8 cellular contexts compared by ENCODE assay signal in genomic region chr1:156768610-156769295, GRCh38. TPM values are rescaled to one million over a fixed set of nuclear protein-coding genes. Genes with fewer than 3 reads are reported as not detected.
DNase-seq lines count a peak whose midpoint lies in the region; ATAC-seq and TF ChIP-seq lines count a peak whose summit lies in the region.

No MANE protein-coding gene starts in this region.

- no peaks in the 10 kb centered on the region for H3K9me3 ChIP-seq in left ventricle myocardium inferior (replicated peaks)
- no peaks in the 10 kb centered on the region for H3K9me3 ChIP-seq in mononuclear cell (ENCODE audit: low read depth, low read length)
- no peaks in the 10 kb centered on the region for H3K9me3 ChIP-seq in aorta (ENCODE audit: control insufficient read depth, low read length)

- no peak for ATAC-seq in left ventricle myocardium superior
- ATAC-seq in aorta (ENCODE audit: low FRiP score): no peak

- H3K27me3 ChIP-seq in left ventricle myocardium inferior (ENCODE audit: low read depth): no peaks in the 10 kb centered on the region
- H3K27me3 ChIP-seq in mononuclear cell (ENCODE audit: insufficient read depth, low read length): no peaks in the 10 kb centered on the region
- no peaks in the 10 kb centered on the region for H3K27me3 ChIP-seq in aorta (ENCODE audit: control insufficient read depth in 1 of 2, insufficient read depth in 2 of 2, low read length in 1 of 2)

- no peak for TF ChIP-seq CTCF in left ventricle myocardium inferior (IDR thresholded peaks at IDR 0.05; ENCODE audit: borderline replicate concordance)
- TF ChIP-seq CTCF in choroid plexus epithelial cell (conservative IDR thresholded peaks at IDR 0.05; ENCODE audit: low read depth, low read length): no peak

- 18 to 20% methylated on average over 8 of the region's 8 CpGs for WGBS in aorta, 2 donors

- intact Hi-C loops in left ventricle myocardium inferior (cut with micrococcal nuclease): no loop called here
- intact Hi-C loops in left ventricle myocardium superior (cut with micrococcal nuclease): loop anchor here (5.0 kb wide), 1 partner anchor 41 kb away; the partner anchor contains the start of genes ISG20L2 and METTL25B
- intact Hi-C loops in aorta (cut with DNase I): loop anchor here (5.0 to 10.0 kb wide), 2 partner anchors 41 to 84 kb away; partner anchors contain the start of genes ISG20L2 (in 1 of the 2) and METTL25B (in 1 of the 2)

- H3K4me1 ChIP-seq in left ventricle myocardium inferior (peaks cover 74% of the 10 kb centered on the region), mononuclear cell (ENCODE audit: insufficient read depth, low read length) (peaks cover 47% of the 10 kb centered on the region), aorta (ENCODE audit: control insufficient read depth in 1 of 2, insufficient read depth in 2 of 2, low read length in 2 of 2) (peaks cover 4 to 10% of the 10 kb centered on the region in 2 donors)

- DNase-seq in left ventricle myocardium inferior (no peak), left ventricle myocardium superior (no peak), choroid plexus epithelial cell (ENCODE audit: low read depth) (no peak), aorta (no peak)
- no peak for DNase-seq in stimulated activated naive CD4-positive, alpha-beta T cell (lab: John Stamatoyannopoulos, UW)
- no peak for DNase-seq in activated naive CD4-positive, alpha-beta T cell (lab: John Stamatoyannopoulos, UW)
- no peak for DNase-seq in stimulated activated CD4-positive, alpha-beta T cell treated with anti-CD3 and anti-CD28 coated beads, Interleukin-2, amount 100 ng/mL, for 48 hours

- H3K4me3 ChIP-seq in left ventricle myocardium inferior (peak overlapping the region; percentile 97), choroid plexus epithelial cell (ENCODE audit: low read depth, low read length) (peak overlapping the region; percentile 96), mononuclear cell (ENCODE audit: low read length) (peak overlapping the region; percentile 99), aorta (ENCODE audit: low read length in 2 of 2) (peak overlapping the region; percentile 75 to 91)

- H3K36me3 ChIP-seq in left ventricle myocardium inferior: peaks cover 8% of the 10 kb centered on the region
- no peaks in the 10 kb centered on the region for H3K36me3 ChIP-seq in aorta (ENCODE audit: control insufficient read depth in 1 of 2, insufficient read depth in 2 of 2, low read length in 1 of 2)

- H3K27ac ChIP-seq in left ventricle myocardium inferior (replicated peaks) (peak overlapping the region; percentile 88), aorta (ENCODE audit: low read depth in 1 of 2, low read length in 2 of 2) (no peak overlapping the region)

RNA-seq across cellular contexts. Expression of gene PRCC, which starts 1.4 kb away (rescaled TPM):
- 36.3 TPM for total RNA-seq in left ventricle myocardium inferior
- 41.3 TPM for total RNA-seq in left ventricle myocardium superior
- 19.6 TPM for total RNA-seq in mononuclear cell
- 10 to 100 TPM; 41.0 to 50.2 TPM for total RNA-seq in aorta
- polyA plus RNA-seq in aorta: 10 to 100 TPM; 17.2 to 43.5 TPM

RNA-seq across cellular contexts. Expression of gene HDGF, which starts 17.3 kb away (rescaled TPM):
- total RNA-seq in left ventricle myocardium inferior: 145 TPM
- total RNA-seq in left ventricle myocardium superior: 185 TPM
- total RNA-seq in mononuclear cell: 98.9 TPM
- 100 to 1,000 TPM; 106 to 135 TPM for total RNA-seq in aorta
- polyA plus RNA-seq in aorta: 100 to 1,000 TPM in 1 of 2 donors, 10 to 100 TPM in 1; 94.9 to 126 TPM

RNA-seq across cellular contexts. Expression of gene MRPL24, which starts 27.9 kb away (rescaled TPM):
- total RNA-seq in left ventricle myocardium inferior (92.1 TPM), left ventricle myocardium superior (96.1 TPM), mononuclear cell (3.9 TPM), aorta (10 to 100 TPM; 44.0 to 46.1 TPM)
- polyA plus RNA-seq in aorta: 10 to 100 TPM; 68.5 to 73.1 TPM

RNA-seq across cellular contexts. Expression of gene ISG20L2, which starts 40.2 kb away (rescaled TPM):
- total RNA-seq in left ventricle myocardium inferior (11.5 TPM), left ventricle myocardium superior (12.0 TPM), mononuclear cell (36.0 TPM), aorta (10 to 100 TPM; 20.6 to 26.9 TPM)
- 10 to 100 TPM; 11.7 to 20.2 TPM for polyA plus RNA-seq in aorta

RNA-seq across cellular contexts. Expression of gene METTL25B, which starts 40.5 kb away (rescaled TPM):
- total RNA-seq in left ventricle myocardium inferior: 18.1 TPM
- total RNA-seq in left ventricle myocardium superior: 14.7 TPM
- 5.0 TPM for total RNA-seq in mononuclear cell
- 10 to 100 TPM; 20.7 to 33.6 TPM for total RNA-seq in aorta
- polyA plus RNA-seq in aorta: 10 to 100 TPM; 24.2 to 46.2 TPM
